ENCODE assay signal across 1 cellular context in genomic region chr2:218259099-218259921, GRCh38.
TF ChIP-seq lines count a peak whose summit lies in the region.

No MANE protein-coding gene starts in this region.

TF ChIP-seq in GM23338, 12 proteins besides CTCF, POLR2A, EP300 and RAD21 (continued from another document):
- TF ChIP-seq REST (IDR thresholded peaks at IDR 0.05; ENCODE audit: unreplicated experiment) (no peak), STAT1 (IDR thresholded peaks at IDR 0.05; ENCODE audit: unreplicated experiment) (no peak), ETS1 (IDR thresholded peaks at IDR 0.05) (no peak), POLR2AphosphoS5 (IDR thresholded peaks at IDR 0.05; ENCODE audit: low read depth) (no peak), JUNB (IDR thresholded peaks at IDR 0.05; ENCODE audit: unreplicated experiment) (no peak), ZNF462 (CRISPR knock-in tag; IDR thresholded peaks at IDR 0.05) (no peak), ZNF114 (CRISPR knock-in tag; IDR thresholded peaks at IDR 0.05) (no peak), NANOG (IDR thresholded peaks at IDR 0.05; ENCODE audit: borderline replicate concordance) (no peak)
TF ChIP-seq in GM23338: peak in this region for 0.
